In genomic region chr11:64644348-64645242, GRCh38 we compare ENCODE assay signal across 8 cellular contexts. TPM values are rescaled to one million over a fixed set of nuclear protein-coding genes. Genes with fewer than 3 reads are reported as not detected.
DNase-seq lines count a peak whose midpoint lies in the region; ATAC-seq and TF ChIP-seq lines count a peak whose summit lies in the region.
"Had no signal": no experiment of that assay in that cellular context is flagged by ENCODE, and none has a peak within 500 bp of the region (broad histone marks: within the 10 kb centered on the region; RNA-seq: fewer than 3 reads in every experiment).

No MANE protein-coding gene starts in this region.

- no peak overlapping the region for H3K4me3 Mint-ChIP-seq in activated CD8-positive, alpha-beta T cell treated with anti-CD3 and anti-CD28 coated beads for 36 hours
- peak overlapping the region; percentile 83 to 97 (median 95) for H3K4me3 Mint-ChIP-seq in nephron

- H3K36me3 Mint-ChIP-seq in activated CD8-positive, alpha-beta T cell treated with anti-CD3 and anti-CD28 coated beads for 36 hours (ENCODE audit: low read depth), result no peaks in the 10 kb centered on the region
- no peaks in the 10 kb centered on the region for H3K36me3 Mint-ChIP-seq in nephron (ENCODE audit: low read depth)

- peak; percentile 18 for TF ChIP-seq CTCF in activated CD8-positive, alpha-beta T cell treated with anti-CD3 and anti-CD28 coated beads for 36 hours (IDR thresholded peaks at IDR 0.05)
- peak; percentile 29 to 46 (median 36) for TF ChIP-seq CTCF in nephron (IDR thresholded peaks at IDR 0.05; ENCODE audit: unreplicated experiment in 3 of 3)

- POLR2A ChIA-PET in activated CD8-positive, alpha-beta T cell treated with anti-CD3 and anti-CD28 coated beads for 36 hours (lab: Charles Lee), result no interaction called here

- intact Hi-C loops in activated CD8-positive, alpha-beta T cell treated with anti-CD3 and anti-CD28 coated beads for 36 hours (cut with micrococcal nuclease), result loop anchor here (5.0 kb wide), 2 partner anchors 152 to 197 kb away; no protein-coding TSS in a partner anchor

- no peaks in the 10 kb centered on the region for H3K9me3 Mint-ChIP-seq in activated CD8-positive, alpha-beta T cell treated with anti-CD3 and anti-CD28 coated beads for 36 hours
- no peaks in the 10 kb centered on the region for H3K9me3 Mint-ChIP-seq in nephron
- H3K9me3 Mint-ChIP-seq: IgD-negative memory B cell had no signal

- CTCF ChIA-PET in activated CD8-positive, alpha-beta T cell treated with anti-CD3 and anti-CD28 coated beads for 36 hours (lab: Charles Lee), result interaction anchor here (0.9 to 2.9 kb wide), 2 partner anchors 141 to 195 kb away, joined by 3 to 11 read pairs; no protein-coding TSS in a partner anchor

- no peak overlapping the region for H3K27ac Mint-ChIP-seq in activated CD8-positive, alpha-beta T cell treated with anti-CD3 and anti-CD28 coated beads for 36 hours
- H3K27ac Mint-ChIP-seq in nephron, result peak overlapping the region; percentile 6 to 72 (median 26)

- H3K4me1 Mint-ChIP-seq in activated CD8-positive, alpha-beta T cell treated with anti-CD3 and anti-CD28 coated beads for 36 hours (ENCODE audit: low read depth), result peaks cover 1% of the 10 kb centered on the region
- H3K4me1 Mint-ChIP-seq in nephron, result peaks cover 47% of the 10 kb centered on the region

- H3K27me3 Mint-ChIP-seq in activated CD8-positive, alpha-beta T cell treated with anti-CD3 and anti-CD28 coated beads for 36 hours, result peaks cover 26% of the 10 kb centered on the region
- H3K27me3 Mint-ChIP-seq in nephron (ENCODE audit: low read depth), result peaks cover 48% of the 10 kb centered on the region

- peak; percentile 61 for ATAC-seq in activated CD8-positive, alpha-beta T cell treated with anti-CD3 and anti-CD28 coated beads for 36 hours

- DNase-seq in GDM1 (lab: John Stamatoyannopoulos, UW) (peak; percentile 13), HT1080 (ENCODE audit: low read depth) (peak; percentile 12), T-helper 1 cell (no peak), COLO829 (ENCODE audit: low spot score) (no peak)
- DNase-seq in activated CD8-positive, alpha-beta T cell treated with anti-CD3 and anti-CD28 coated beads for 36 hours, result peak; percentile 23
- DNase-seq in activated naive CD4-positive, alpha-beta T cell treated with Interleukin-2 at 50 U/mL for 16 hours, result no peak

RNA-seq across cellular contexts. Expression of gene SLC22A12, which starts 53.6 kb away (rescaled TPM):
- not detected in 2 replicates for total RNA-seq in HT1080 (2014; rRNA removed; shearing (Covaris generic))
- polyA plus RNA-seq in HT1080 (2015; cell fraction: cytosol; rRNA removed), result not detected in 2 replicates
- not detected in 2 replicates for polyA plus RNA-seq in HT1080 (2015; cell fraction: nucleus; rRNA removed)
- total RNA-seq in activated CD8-positive, alpha-beta T cell treated with anti-CD3 and anti-CD28 coated beads for 36 hours, result not detected
- polyA plus RNA-seq: IgD-negative memory B cell had no signal

Comparison
In these comparisons a context has a peak if more than half of its experiments do, and no peak if none do; other contexts are left out.
1. DNase-seq: peak in GDM1 (single experiment), HT1080 (single experiment) and activated CD8-positive, alpha-beta T cell treated with anti-CD3 and anti-CD28 coated beads for 36 hours (single experiment); none in T-helper 1 cell (0 of 5), COLO829 (single experiment) and activated naive CD4-positive, alpha-beta T cell treated with Interleukin-2 at 50 U/mL for 16 hours (single experiment).